Comparison of ENCODE assay signal across 9 cellular contexts in the genomic region with DNA sequence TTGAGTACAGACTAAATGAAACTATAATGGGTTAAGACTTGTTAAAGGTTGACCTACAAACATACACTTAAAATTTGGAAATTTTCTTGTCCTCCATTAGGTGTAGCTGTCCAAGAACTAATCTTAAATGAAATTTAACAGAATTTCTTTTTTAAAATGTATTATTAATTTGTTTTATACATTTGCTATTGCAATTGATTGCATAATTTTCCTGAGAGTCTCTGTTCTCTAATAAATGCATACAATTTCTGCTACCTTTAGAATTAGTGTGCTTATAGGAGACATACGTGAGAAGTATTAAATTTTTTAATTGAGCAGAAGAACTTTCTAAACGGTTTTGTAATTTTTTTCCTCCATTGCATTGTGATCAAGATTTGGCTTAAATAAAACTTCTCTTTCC. TPM values are rescaled to one million over a fixed set of nuclear protein-coding genes. Genes with fewer than 3 reads are reported as not detected.
DNase-seq lines count a peak whose midpoint lies in the region; ATAC-seq and TF ChIP-seq lines count a peak whose summit lies in the region.
"Had no signal": no experiment of that assay in that cellular context is flagged by ENCODE, and none has a peak within 500 bp of the region (broad histone marks: within the 10 kb centered on the region; RNA-seq: fewer than 3 reads in every experiment).

No MANE protein-coding gene starts in this region.

- H3K4me3 ChIP-seq in spleen: peak overlapping the region in 5 of 8 donors; percentile 84 to 95 (median 92)

- peaks cover 2% of the 10 kb centered on the region for H3K27me3 Mint-ChIP-seq in activated CD4-positive, alpha-beta T cell treated with anti-CD3 and anti-CD28 coated beads, Interleukin-2, amount 10 ng/mL, durations not matched to agents 24 days and 14 days

- peak overlapping the region; percentile 87 for H3K27ac Mint-ChIP-seq in activated CD4-positive, alpha-beta T cell treated with anti-CD3 and anti-CD28 coated beads, Interleukin-2, amount 10 ng/mL, durations not matched to agents 24 days and 14 days

- ATAC-seq in foreskin keratinocyte: no peak
- ATAC-seq in HG03378 (IDR thresholded peaks at IDR 0.05; ENCODE audit: unreplicated experiment): no peak

- peaks cover 11% of the 10 kb centered on the region for H3K36me3 Mint-ChIP-seq in activated CD4-positive, alpha-beta T cell treated with anti-CD3 and anti-CD28 coated beads, Interleukin-2, amount 10 ng/mL, durations not matched to agents 24 days and 14 days (ENCODE audit: low read depth)

- no peaks in the 10 kb centered on the region for H3K9me3 ChIP-seq in spleen

- peak overlapping the region; percentile 92 for H3K4me3 Mint-ChIP-seq in activated CD4-positive, alpha-beta T cell treated with anti-CD3 and anti-CD28 coated beads, Interleukin-2, amount 10 ng/mL, durations not matched to agents 24 days and 14 days

- peaks cover 0 to 14% (median 0%) of the 10 kb centered on the region in 6 donors for H3K36me3 ChIP-seq in spleen

- WGBS in spleen, 5 donors: 62 to 78% (median 64%) methylated on average over 2 of the region's 2 CpGs

- no peaks in the 10 kb centered on the region for H3K9me3 Mint-ChIP-seq in activated CD4-positive, alpha-beta T cell treated with anti-CD3 and anti-CD28 coated beads, Interleukin-2, amount 10 ng/mL, durations not matched to agents 24 days and 14 days

- H3K27me3 ChIP-seq in foreskin keratinocyte (no peaks in the 10 kb centered on the region), spleen (replicated peaks in 1 of 7) (no peaks in the 10 kb centered on the region)

- H3K4me1 ChIP-seq in foreskin keratinocyte (peaks cover 21% of the 10 kb centered on the region), spleen (peaks cover 10 to 36% (median 19%) of the 10 kb centered on the region in 6 donors)

- TF ChIP-seq CTCF in VCaP (conservative IDR thresholded peaks at IDR 0.05) (0 out of 2 replicates have a peak, but pooled peaks have one; percentile 6), foreskin keratinocyte (conservative IDR thresholded peaks at IDR 0.05) (peak; percentile 26), spleen (IDR thresholded peaks at IDR 0.05 in 8 of 11, conservative IDR thresholded peaks at IDR 0.05 in 3 of 11) (no peak)

- no peak for TF ChIP-seq POLR2A in spleen (IDR thresholded peaks at IDR 0.05)

- peak overlapping the region; percentile 85 for H3K27ac ChIP-seq in VCaP
- H3K27ac ChIP-seq in foreskin keratinocyte: peak overlapping the region; percentile 4
- H3K27ac ChIP-seq in spleen: no peak overlapping the region

- intact Hi-C loops in activated CD4-positive, alpha-beta T cell treated with anti-CD3 and anti-CD28 coated beads, Interleukin-2, amount 10 ng/mL, durations not matched to agents 24 days and 14 days (cut with micrococcal nuclease): loop anchor here (5.0 to 10.0 kb wide), 3 partner anchors 152 to 870 kb away; partner anchors contain the start of genes OGFRL1 and SDHAF4
- intact Hi-C loops in spleen (cut with DNase I; ENCODE audit: low total_unique reads): no loop called here

- no peak for DNase-seq in activated CD4-positive, alpha-beta T cell treated with anti-CD3 and anti-CD28 coated beads, Interleukin-2, amount 10 ng/mL, durations not matched to agents 24 days and 14 days
- DNase-seq in activated CD4-positive, alpha-beta T cell treated with anti-CD3 and anti-CD28 coated beads, Interleukin-2, amount 50 U/mL, for 48 hours: no peak
- no peak for DNase-seq in foreskin keratinocyte
- no peak for DNase-seq in spleen
- DNase-seq in NCI-H526 treated with DMSO at 0.1 percent for 48 hours (lab: John Stamatoyannopoulos, UW): no peak
- DNase-seq in SHP77 treated with DMSO at 0.1 percent for 48 hours (lab: John Stamatoyannopoulos, UW): no peak
- DNase-seq: trophoblast cell had no signal

- H3K4me1 Mint-ChIP-seq in activated CD4-positive, alpha-beta T cell treated with anti-CD3 and anti-CD28 coated beads, Interleukin-2, amount 10 ng/mL, durations not matched to agents 24 days and 14 days: peaks cover 27% of the 10 kb centered on the region

RNA-seq across cellular contexts. Expression of gene FAM135A, which starts 1.5 kb away (rescaled TPM):
- total RNA-seq in activated CD4-positive, alpha-beta T cell treated with anti-CD3 and anti-CD28 coated beads, Interleukin-2, amount 10 ng/mL, durations not matched to agents 24 days and 14 days: 7.7 and 10.5 TPM in 2 replicates
- total RNA-seq in foreskin keratinocyte (19.3 and 22.6 TPM in 2 replicates), spleen (10 to 100 TPM; 14.8 to 33.0 (median 19.4) TPM)
- polyA plus RNA-seq in foreskin keratinocyte (5.4 and 6.6 TPM in 2 replicates), spleen (10 to 100 TPM in 1 of 3 donors, 1 to 10 TPM in 2; 7.6 to 10.2 (median 7.7) TPM)

Comparison
In these comparisons a context has a peak if more than half of its experiments do, and no peak if none do; other contexts are left out.
1. H3K27ac ChIP-seq: peak in VCaP (single experiment) and foreskin keratinocyte (single experiment); none in spleen (0 of 8).
2. CTCF ChIP-seq: peak in VCaP (single experiment) and foreskin keratinocyte (single experiment); none in spleen (0 of 11).